Comparison of ENCODE assay signal across 8 cellular contexts in genomic region chr20:14334306-14334930, GRCh38. TPM values are rescaled to one million over a fixed set of nuclear protein-coding genes. Genes with fewer than 3 reads are reported as not detected.
DNase-seq lines count a peak whose midpoint lies in the region; FAIRE-seq and TF ChIP-seq lines count a peak whose summit lies in the region.

No MANE protein-coding gene starts in this region.

- H3K27ac ChIP-seq in WERI-Rb-1 (no peak overlapping the region), suprapubic skin (no peak overlapping the region)

- H3K36me3 ChIP-seq in WERI-Rb-1 (no peaks in the 10 kb centered on the region), suprapubic skin (no peaks in the 10 kb centered on the region)

- H3K27me3 ChIP-seq in WERI-Rb-1 (ENCODE audit: insufficient read depth, low read depth, severe bottlenecking) (no peaks in the 10 kb centered on the region), suprapubic skin (no peaks in the 10 kb centered on the region)

- peak; percentile 46 for TF ChIP-seq CTCF in WERI-Rb-1 (IDR thresholded peaks at IDR 0.05; ENCODE audit: low read depth, low read length)
- peak in 1 of 2 donors; percentile 18 for TF ChIP-seq CTCF in suprapubic skin (IDR thresholded peaks at IDR 0.05)

- peak; percentile 55 for DNase-seq in COLO668 (lab: John Stamatoyannopoulos, UW; ENCODE audit: unreplicated experiment)
- DNase-seq in LoVo (ENCODE audit: low spot score): peak; percentile 24
- DNase-seq in WERI-Rb-1: peak; percentile 49
- peak; percentile 78 for DNase-seq in inferior parietal cortex (ENCODE audit: extremely low spot score)
- no peak for DNase-seq in suprapubic skin (ENCODE audit: low spot score in 2 of 2)
- DNase-seq in AML-193 (lab: John Stamatoyannopoulos, UW): no peak
- DNase-seq in GM19240 (ENCODE audit: insufficient read length, low spot score): no peak
- DNase-seq in GM12892 (ENCODE audit: insufficient read length): no peak

- TF ChIP-seq EP300 in suprapubic skin (IDR thresholded peaks at IDR 0.05): no peak

- H3K4me1 ChIP-seq in suprapubic skin: peaks cover 6% of the 10 kb centered on the region

- FAIRE-seq in GM12892 (lab: Jason Lieb, UNC): no peak

- H3K4me3 ChIP-seq in WERI-Rb-1 (ENCODE audit: low read depth, low read length) (no peak overlapping the region), suprapubic skin (peak overlapping the region; percentile 52)

- WGBS in suprapubic skin: 15% methylated on average over 3 of the region's 3 CpGs

- H3K9me3 ChIP-seq in WERI-Rb-1 (ENCODE audit: severe bottlenecking): no peaks in the 10 kb centered on the region
- no peaks in the 10 kb centered on the region for H3K9me3 ChIP-seq in suprapubic skin

- no peak for TF ChIP-seq POLR2A in suprapubic skin (IDR thresholded peaks at IDR 0.05)
- no peak for TF ChIP-seq POLR2A in GM12892 (IDR thresholded peaks at IDR 0.05; ENCODE audit: low read depth, low read length)

RNA-seq across cellular contexts. Expression of gene FLRT3, which starts 3.0 kb away (rescaled TPM):
- 10 to 100 TPM; 10.1 to 36.6 (median 21.9) TPM for total RNA-seq in suprapubic skin
- not detected for polyA plus RNA-seq in GM12892 (2012; ENCODE audit: missing spikeins)

Comparison
In these comparisons a context has a peak if more than half of its experiments do, and no peak if none do; other contexts are left out.
1. DNase-seq: peak in COLO668 (single experiment), LoVo (single experiment), WERI-Rb-1 (single experiment) and inferior parietal cortex (single experiment); none in suprapubic skin (0 of 2), AML-193 (0 of 2), GM19240 (single experiment) and GM12892 (single experiment).